In the genomic region with DNA sequence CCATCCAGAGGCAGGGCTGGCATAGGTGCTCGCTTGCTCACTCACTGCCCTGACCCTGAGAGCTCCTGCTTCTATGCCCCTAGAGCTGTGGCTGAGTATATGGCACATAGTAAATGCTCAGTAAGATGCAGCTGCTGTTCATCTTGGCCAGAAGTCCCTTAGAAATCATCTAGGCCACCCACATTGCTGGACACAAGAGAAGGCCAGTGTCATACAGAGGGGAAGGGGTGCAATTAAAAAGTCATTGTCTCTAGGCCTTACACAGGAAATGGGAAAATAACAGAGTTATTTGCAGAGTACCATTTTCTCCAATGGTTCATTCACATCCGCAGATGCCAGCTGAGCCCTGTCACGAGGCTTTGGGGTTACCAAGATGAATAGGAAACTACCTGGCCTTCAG, we compare ENCODE assay signal across 15 cellular contexts.
DNase-seq lines count a peak whose midpoint lies in the region; ATAC-seq lines count a peak whose summit lies in the region.
"Had no signal": no experiment of that assay in that cellular context is flagged by ENCODE, and none has a peak within 500 bp of the region (broad histone marks: within the 10 kb centered on the region; RNA-seq: fewer than 3 reads in every experiment).

No MANE protein-coding gene starts in this region.

- peak overlapping the region; percentile 9 for H3K4me2 ChIP-seq in Karpas-422 (ENCODE audit: low read depth, low read length, poor library complexity, severe bottlenecking)

- H3K36me3 ChIP-seq in Karpas-422 (ENCODE audit: insufficient read depth, low read length): peaks cover 21% of the 10 kb centered on the region; the same call in 1 of the 2 replicates
- H3K36me3 ChIP-seq: BE2C had no signal

- peaks cover 98% of the 10 kb centered on the region for H3K4me1 ChIP-seq in Karpas-422 (ENCODE audit: low read length)
- H3K4me1 ChIP-seq: BE2C had no signal

- H3K79me2 ChIP-seq in Karpas-422 (ENCODE audit: low read length): peaks cover 48% of the 10 kb centered on the region

- intact Hi-C loops in dendritic cell treated with granulocyte-macrophage colony-stimulating factor and Interleukin-4, amounts not matched to agents 40 ng/mL and 50 ng/mL, for 4 days (cut with micrococcal nuclease): no loop called here

- H3K9ac ChIP-seq in Karpas-422 (ENCODE audit: low read length): peak overlapping the region; percentile 63
- H3K9ac ChIP-seq: GM23248 had no signal

- DNase-seq in activated naive CD4-positive, alpha-beta T cell treated with anti-CD3 and anti-CD28 coated beads, Interleukin-2, amount 10 ng/mL, durations not matched to agents 7 days and 5 days: no peak
- no peak for DNase-seq in activated naive CD4-positive, alpha-beta T cell treated with anti-CD3 and anti-CD28 coated beads, Interleukin-2, amount 50 U/mL, for 72 hours (ENCODE audit: low spot score in 2 of 2)
- DNase-seq in Karpas-422 (no peak), substantia nigra (lab: John Stamatoyannopoulos, UW) (no peak), NCI-H1417 treated with DMSO at 0.1 percent for 48 hours (lab: John Stamatoyannopoulos, UW) (no peak), NCI-H1092 (lab: John Stamatoyannopoulos, UW) (no peak)
- DNase-seq: BE2C; CD4-positive, alpha-beta memory T cell; DMS79 treated with DMSO at 0.1 percent for 48 hours; EL; GM23248 had no signal

- H3K9me2 ChIP-seq in Karpas-422 (replicated peaks; ENCODE audit: insufficient read depth, low read length): no peaks in the 10 kb centered on the region

- no peaks in the 10 kb centered on the region for H3K27me3 Mint-ChIP-seq in activated naive CD4-positive, alpha-beta T cell treated with anti-CD3 and anti-CD28 coated beads, Interleukin-2, amount 10 ng/mL, durations not matched to agents 7 days and 5 days
- H3K27me3 Mint-ChIP-seq in dendritic cell treated with granulocyte-macrophage colony-stimulating factor and Interleukin-4, amounts not matched to agents 40 ng/mL and 50 ng/mL, for 4 days: no peaks in the 10 kb centered on the region
- H3K27me3 Mint-ChIP-seq: CD4-positive, alpha-beta memory T cell had no signal

- H3K27ac Mint-ChIP-seq in activated naive CD4-positive, alpha-beta T cell treated with anti-CD3 and anti-CD28 coated beads, Interleukin-2, amount 10 ng/mL, durations not matched to agents 7 days and 5 days: peak overlapping the region; percentile 9
- peak overlapping the region in 1 of 2 donors; percentile 67 for H3K27ac Mint-ChIP-seq in activated naive CD4-positive, alpha-beta T cell treated with anti-CD3 and anti-CD28 coated beads, Interleukin-2, amount 50 U/mL, for 72 hours
- H3K27ac Mint-ChIP-seq in dendritic cell treated with granulocyte-macrophage colony-stimulating factor and Interleukin-4, amounts not matched to agents 40 ng/mL and 50 ng/mL, for 4 days: peak overlapping the region; percentile 66

- H4K20me1 ChIP-seq in Karpas-422 (ENCODE audit: insufficient read depth, low read depth, low read length): no peaks in the 10 kb centered on the region

- H3K27me3 ChIP-seq in Karpas-422 (ENCODE audit: low read length): no peaks in the 10 kb centered on the region
- H3K27me3 ChIP-seq: BE2C had no signal

- no peak for ATAC-seq in activated naive CD4-positive, alpha-beta T cell treated with anti-CD3 and anti-CD28 coated beads, Interleukin-2, amount 50 U/mL, for 72 hours
- ATAC-seq: HCT116 had no signal

- no peak overlapping the region for H3K4me3 ChIP-seq in Karpas-422 (ENCODE audit: low read length)
- H3K4me3 ChIP-seq: GM23248 had no signal

- H3K27ac ChIP-seq in Karpas-422 (ENCODE audit: low read length): peak overlapping the region; percentile 96
- no peak overlapping the region for H3K27ac ChIP-seq in substantia nigra (ENCODE audit: low read depth, low read length, poor library complexity, severe bottlenecking)
- H3K27ac ChIP-seq: C4-2B, GM23248, HL-60 had no signal

- H3K4me3 Mint-ChIP-seq in activated naive CD4-positive, alpha-beta T cell treated with anti-CD3 and anti-CD28 coated beads, Interleukin-2, amount 10 ng/mL, durations not matched to agents 7 days and 5 days: no peak overlapping the region
- no peak overlapping the region for H3K4me3 Mint-ChIP-seq in dendritic cell treated with granulocyte-macrophage colony-stimulating factor and Interleukin-4, amounts not matched to agents 40 ng/mL and 50 ng/mL, for 4 days

- H3K9me3 Mint-ChIP-seq in activated naive CD4-positive, alpha-beta T cell treated with anti-CD3 and anti-CD28 coated beads, Interleukin-2, amount 10 ng/mL, durations not matched to agents 7 days and 5 days: no peaks in the 10 kb centered on the region
- H3K9me3 Mint-ChIP-seq in activated naive CD4-positive, alpha-beta T cell treated with anti-CD3 and anti-CD28 coated beads, Interleukin-2, amount 50 U/mL, for 72 hours: peaks cover 0 to 13% of the 10 kb centered on the region in 2 donors
- no peaks in the 10 kb centered on the region for H3K9me3 Mint-ChIP-seq in dendritic cell treated with granulocyte-macrophage colony-stimulating factor and Interleukin-4, amounts not matched to agents 40 ng/mL and 50 ng/mL, for 4 days
- H3K9me3 Mint-ChIP-seq: CD4-positive, alpha-beta memory T cell had no signal

- no peak overlapping the region for H2AFZ ChIP-seq in Karpas-422 (ENCODE audit: low read length)
- H2AFZ ChIP-seq: GM23248 had no signal

- peaks cover 54% of the 10 kb centered on the region for H3K4me1 Mint-ChIP-seq in activated naive CD4-positive, alpha-beta T cell treated with anti-CD3 and anti-CD28 coated beads, Interleukin-2, amount 10 ng/mL, durations not matched to agents 7 days and 5 days
- peaks cover 17% of the 10 kb centered on the region for H3K4me1 Mint-ChIP-seq in dendritic cell treated with granulocyte-macrophage colony-stimulating factor and Interleukin-4, amounts not matched to agents 40 ng/mL and 50 ng/mL, for 4 days (ENCODE audit: low read depth)

- no peaks in the 10 kb centered on the region for H3K9me3 ChIP-seq in Karpas-422 (ENCODE audit: low read length)
- H3K9me3 ChIP-seq: BE2C had no signal

- CTCF ChIA-PET in activated naive CD4-positive, alpha-beta T cell treated with anti-CD3 and anti-CD28 coated beads, Interleukin-2, amount 10 ng/mL, durations not matched to agents 7 days and 5 days (lab: Charles Lee): interaction anchor here (5.3 kb wide), 1 partner anchor 33 kb away, joined by 96 read pairs; no protein-coding TSS in a partner anchor

- peaks cover 11% of the 10 kb centered on the region for H3K36me3 Mint-ChIP-seq in activated naive CD4-positive, alpha-beta T cell treated with anti-CD3 and anti-CD28 coated beads, Interleukin-2, amount 10 ng/mL, durations not matched to agents 7 days and 5 days
- H3K36me3 Mint-ChIP-seq in activated naive CD4-positive, alpha-beta T cell treated with anti-CD3 and anti-CD28 coated beads, Interleukin-2, amount 50 U/mL, for 72 hours: peaks cover 0 to 7% of the 10 kb centered on the region in 2 donors
- no peaks in the 10 kb centered on the region for H3K36me3 Mint-ChIP-seq in dendritic cell treated with granulocyte-macrophage colony-stimulating factor and Interleukin-4, amounts not matched to agents 40 ng/mL and 50 ng/mL, for 4 days (ENCODE audit: low read depth)
- H3K36me3 Mint-ChIP-seq: CD4-positive, alpha-beta memory T cell had no signal
